In the genomic region with DNA sequence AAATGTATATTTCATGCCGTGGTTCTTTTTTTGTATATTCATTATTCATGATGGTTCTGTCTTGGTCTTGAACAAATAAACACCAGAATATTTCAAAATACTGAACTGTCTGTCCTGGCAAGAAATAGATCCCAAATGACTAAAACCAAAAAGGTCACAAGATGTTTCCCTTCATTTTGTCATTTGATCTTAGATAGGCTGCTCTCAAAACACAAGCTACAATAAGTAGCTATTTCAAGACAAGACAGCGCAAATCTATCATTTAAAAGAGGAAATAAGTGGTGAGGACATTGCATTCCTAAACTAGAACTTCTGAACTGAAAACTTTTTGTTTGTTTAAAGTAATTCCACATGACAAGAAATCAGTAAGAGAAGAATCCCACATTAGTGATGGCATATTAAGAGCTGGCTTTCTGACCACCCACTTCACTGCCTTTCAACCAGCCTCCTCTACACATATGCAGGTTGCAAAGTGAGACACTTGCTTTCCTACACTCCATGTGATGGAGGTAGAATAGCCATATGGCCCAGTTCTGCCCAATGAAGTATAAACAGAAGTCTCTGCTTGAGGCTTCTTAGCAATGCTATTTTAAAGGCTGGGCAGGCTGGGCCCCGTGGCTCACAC, we compare ENCODE assay signal across 13 cellular contexts. TPM values are rescaled to one million over a fixed set of nuclear protein-coding genes. Genes with fewer than 3 reads are reported as not detected.
A peak's percentile ranks its signal among the peaks of the same experiment; 100 is the strongest.
DNase-seq lines count a peak whose midpoint lies in the region; ATAC-seq and TF ChIP-seq lines count a peak whose summit lies in the region.
"Had no signal": no experiment of that assay in that cellular context is flagged by ENCODE, and none has a peak within 500 bp of the region (broad histone marks: within the 10 kb centered on the region; RNA-seq: fewer than 3 reads in every experiment).

No MANE protein-coding gene starts in this region.

- H3K27me3 ChIP-seq in OCI-LY3 (ENCODE audit: low read depth, low read length), result no peaks in the 10 kb centered on the region
- no peaks in the 10 kb centered on the region for H3K27me3 ChIP-seq in osteoblast (ENCODE audit: insufficient read depth, low read length)

- H3K4me3 ChIP-seq in OCI-LY3 (ENCODE audit: low read length) (no peak overlapping the region), fibroblast of mammary gland (ENCODE audit: control insufficient read depth, low read depth, low read length) (no peak overlapping the region), osteoblast (ENCODE audit: insufficient read depth, low read length) (no peak overlapping the region)

- H3K9me3 ChIP-seq in OCI-LY3 (ENCODE audit: insufficient read depth, low read length) (no peaks in the 10 kb centered on the region), osteoblast (ENCODE audit: low read depth, low read length) (no peaks in the 10 kb centered on the region)

- H4K20me1 ChIP-seq in OCI-LY3 (ENCODE audit: insufficient read depth, low read length) (no peaks in the 10 kb centered on the region), osteoblast (ENCODE audit: insufficient read depth, low read length) (no peaks in the 10 kb centered on the region)

- H3K27ac ChIP-seq in OCI-LY3 (ENCODE audit: low read length) (no peak overlapping the region), osteoblast (ENCODE audit: low read depth, low read length) (no peak overlapping the region)

- DNase-seq in COLO829 (ENCODE audit: low spot score) (peak; percentile 19), fibroblast of mammary gland (ENCODE audit: low read depth) (peak; percentile 50), osteoblast (ENCODE audit: insufficient read length, low spot score, missing footprints) (no peak), NCI-H345 treated with DMSO at 0.1 percent for 48 hours (lab: John Stamatoyannopoulos, UW; ENCODE audit: unreplicated experiment) (no peak)
- DNase-seq: AML-193, amygdala, NCI-H446, SHP77 treated with DMSO at 0.1 percent for 48 hours had no signal

- H3K4me1 ChIP-seq in OCI-LY3 (ENCODE audit: low read length) (peaks cover 29% of the 10 kb centered on the region), osteoblast (ENCODE audit: insufficient read depth, low read length) (peaks cover 13% of the 10 kb centered on the region)

- ATAC-seq in HG02678 (IDR thresholded peaks at IDR 0.05; ENCODE audit: unreplicated experiment), result no peak
- no peak for ATAC-seq in HG03025 (IDR thresholded peaks at IDR 0.05; ENCODE audit: low FRiP score, unreplicated experiment)
- ATAC-seq in esophagus mucosa, result no peak
- ATAC-seq: natural killer cell treated with Interleukin-12 subunit alpha and Interleukin-12 subunit beta and Interleukin-15 and Interleukin-18, amount 100 ng/mL, for 72 hours had no signal

- H3K4me2 ChIP-seq in OCI-LY3 (ENCODE audit: low read length) (peak overlapping the region; percentile 21; the same call in 1 of the 2 replicates), osteoblast (ENCODE audit: insufficient read depth, low read length) (no peak overlapping the region)

- H3K36me3 ChIP-seq in OCI-LY3 (replicated peaks; ENCODE audit: low read depth, low read length) (no peaks in the 10 kb centered on the region), osteoblast (ENCODE audit: insufficient read depth, low read length) (no peaks in the 10 kb centered on the region)

- H3K9ac ChIP-seq in OCI-LY3 (ENCODE audit: low read length), result no peak overlapping the region

- H2AFZ ChIP-seq in OCI-LY3 (ENCODE audit: low read depth, low read length) (no peak overlapping the region), osteoblast (ENCODE audit: low read length) (peak overlapping the region; percentile 26)

- no peaks in the 10 kb centered on the region for H3K79me2 ChIP-seq in OCI-LY3 (ENCODE audit: low read length)
- H3K79me2 ChIP-seq in osteoblast (ENCODE audit: insufficient read depth, low read length), result no peaks in the 10 kb centered on the region

- TF ChIP-seq CTCF in OCI-LY3 (IDR thresholded peaks at IDR 0.05; ENCODE audit: low read depth, low read length), result no peak
- TF ChIP-seq CTCF in fibroblast of mammary gland (conservative IDR thresholded peaks at IDR 0.05; ENCODE audit: control insufficient read depth, insufficient read depth, low read depth, low read length), result no peak
- TF ChIP-seq CTCF in osteoblast (IDR thresholded peaks at IDR 0.05; ENCODE audit: extremely low read depth, low read depth, low read length), result no peak

RNA-seq across cellular contexts. Expression of a gene that starts 54.4 kb away (rescaled TPM):
- total RNA-seq in osteoblast (11.2 and 15.3 TPM in 2 replicates), esophagus mucosa (10.1 TPM)

Comparison
In these comparisons a context has a peak if more than half of its experiments do, and no peak if none do; other contexts are left out.
1. DNase-seq: peak in COLO829 (single experiment) and fibroblast of mammary gland (single experiment); none in osteoblast (single experiment) and NCI-H345 treated with DMSO at 0.1 percent for 48 hours (single experiment).